ENCODE assay signal across 13 cellular contexts in the genomic region with DNA sequence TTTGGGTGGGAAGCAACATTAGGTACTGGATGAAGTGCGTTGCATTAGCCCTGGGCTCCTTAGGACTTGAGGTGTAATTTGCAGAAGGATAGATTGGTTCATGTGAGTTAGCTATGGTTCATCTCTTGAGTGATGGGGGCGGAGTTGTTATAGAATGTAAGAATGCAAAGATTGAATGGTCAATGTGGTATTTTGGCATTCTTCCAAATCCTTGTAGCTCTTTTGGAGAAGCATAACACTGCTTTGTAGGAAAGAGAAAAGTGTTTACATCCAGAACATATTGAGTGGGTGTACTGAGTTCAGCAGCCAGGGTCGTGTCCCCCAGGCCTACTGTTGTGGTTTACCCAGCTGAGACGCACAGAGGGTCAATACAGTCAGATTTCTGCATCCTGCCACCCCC.
DNase-seq lines count a peak whose midpoint lies in the region; ATAC-seq and TF ChIP-seq lines count a peak whose summit lies in the region.
"Had no signal": no experiment of that assay in that cellular context is flagged by ENCODE, and none has a peak within 500 bp of the region (broad histone marks: within the 10 kb centered on the region; RNA-seq: fewer than 3 reads in every experiment).

No MANE protein-coding gene starts in this region.

- no peaks in the 10 kb centered on the region for H3K36me3 Mint-ChIP-seq in naive thymus-derived CD8-positive, alpha-beta T cell
- H3K36me3 Mint-ChIP-seq: activated CD8-positive, alpha-beta memory T cell treated with anti-CD3 and anti-CD28 coated beads, Interleukin-2, amount 10 ng/mL, durations not matched to agents 7 days and 5 days had no signal

- peaks cover 8% of the 10 kb centered on the region; the same call in 1 of the 2 replicates for H3K4me1 ChIP-seq in SJCRH30

- H3K27me3 Mint-ChIP-seq in naive thymus-derived CD8-positive, alpha-beta T cell: peaks cover 2 to 6% (median 3%) of the 10 kb centered on the region in 5 donors

- no peaks in the 10 kb centered on the region for H3K27me3 ChIP-seq in SJCRH30

- H3K9me3 Mint-ChIP-seq in naive thymus-derived CD8-positive, alpha-beta T cell: peaks cover 0 to 2% (median 0%) of the 10 kb centered on the region in 9 donors

- no peaks in the 10 kb centered on the region for H3K36me3 ChIP-seq in SJCRH30

- H3K4me3 ChIP-seq in SJCRH30 (no peak overlapping the region), fibroblast of pulmonary artery (replicated peaks; ENCODE audit: low read depth, low read length) (no peak overlapping the region)
- H3K4me3 ChIP-seq: mucosa of descending colon had no signal

- H3K27ac ChIP-seq in SJCRH30 (no peak overlapping the region), substantia nigra (ENCODE audit: low read depth, low read length, poor library complexity, severe bottlenecking) (peak overlapping the region; percentile 71)

- DNase-seq in NCI-H2196 (lab: John Stamatoyannopoulos, UW; ENCODE audit: unreplicated experiment): peak; percentile 4
- DNase-seq in NCI-H2196 treated with DMSO at 0.1 percent for 48 hours (lab: John Stamatoyannopoulos, UW; ENCODE audit: unreplicated experiment): no peak
- DNase-seq in SJCRH30: peak; percentile 5 to 50
- peak; percentile 71 for DNase-seq in fibroblast of pulmonary artery (ENCODE audit: low read depth)
- no peak for DNase-seq in substantia nigra (lab: John Stamatoyannopoulos, UW)
- DNase-seq in naive thymus-derived CD8-positive, alpha-beta T cell: no peak
- DNase-seq: activated CD8-positive, alpha-beta memory T cell treated with anti-CD3 and anti-CD28 coated beads, Interleukin-2, amount 10 ng/mL, durations not matched to agents 7 days and 5 days; Karpas-422; mucosa of descending colon; NCI-H510A had no signal

- no peaks in the 10 kb centered on the region for H3K9me3 ChIP-seq in SJCRH30 (replicated peaks)
- H3K9me3 ChIP-seq: mucosa of descending colon had no signal

- no peak overlapping the region for H3K4me3 Mint-ChIP-seq in naive thymus-derived CD8-positive, alpha-beta T cell
- H3K4me3 Mint-ChIP-seq: activated CD8-positive, alpha-beta memory T cell treated with anti-CD3 and anti-CD28 coated beads, Interleukin-2, amount 10 ng/mL, durations not matched to agents 7 days and 5 days had no signal

- TF ChIP-seq CTCF in fibroblast of pulmonary artery (IDR thresholded peaks at IDR 0.05; ENCODE audit: low read length, missing control alignments): no peak

- ATAC-seq in GM19467 (IDR thresholded peaks at IDR 0.05; ENCODE audit: unreplicated experiment) (no peak), GM21723 (IDR thresholded peaks at IDR 0.05; ENCODE audit: unreplicated experiment) (no peak)
- no peak for ATAC-seq in naive thymus-derived CD8-positive, alpha-beta T cell
- ATAC-seq: activated CD8-positive, alpha-beta memory T cell treated with anti-CD3 and anti-CD28 coated beads, Interleukin-2, amount 10 ng/mL, durations not matched to agents 7 days and 5 days; mucosa of descending colon; Right ventricle myocardium inferior had no signal

- no peaks in the 10 kb centered on the region for H3K4me1 Mint-ChIP-seq in naive thymus-derived CD8-positive, alpha-beta T cell

- POLR2A ChIA-PET in naive thymus-derived CD8-positive, alpha-beta T cell (lab: Charles Lee): no interaction called here

- H3K27ac Mint-ChIP-seq in naive thymus-derived CD8-positive, alpha-beta T cell: no peak overlapping the region
- H3K27ac Mint-ChIP-seq: activated CD8-positive, alpha-beta memory T cell treated with anti-CD3 and anti-CD28 coated beads, Interleukin-2, amount 10 ng/mL, durations not matched to agents 7 days and 5 days had no signal

Comparison
In these comparisons a context has a peak if more than half of its experiments do, and no peak if none do; other contexts are left out.
1. DNase-seq: peak in NCI-H2196 (single experiment), SJCRH30 (2 of 2) and fibroblast of pulmonary artery (single experiment); none in NCI-H2196 treated with DMSO at 0.1 percent for 48 hours (single experiment), substantia nigra (0 of 49) and naive thymus-derived CD8-positive, alpha-beta T cell (0 of 10).